15 cellular contexts compared by ENCODE assay signal in the genomic region with DNA sequence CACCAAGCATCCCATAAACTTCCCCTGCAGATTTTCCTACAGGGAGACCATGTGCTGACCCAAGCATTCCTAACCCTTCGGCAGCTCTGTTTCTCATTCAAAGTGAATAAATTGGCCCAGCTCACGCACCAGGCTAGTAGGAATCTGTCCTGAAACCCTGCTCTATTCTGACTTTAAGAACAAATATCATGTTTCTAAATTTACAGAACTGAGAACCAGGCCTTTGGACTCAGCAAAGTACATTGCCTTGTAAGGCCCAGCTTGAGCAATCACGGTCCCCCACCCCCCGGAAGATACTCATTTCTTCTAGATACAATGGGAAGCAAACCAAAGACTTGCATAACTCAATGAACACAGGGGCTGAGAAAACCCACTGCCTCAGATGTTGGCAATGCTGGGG.
DNase-seq lines count a peak whose midpoint lies in the region; ATAC-seq and TF ChIP-seq lines count a peak whose summit lies in the region.
"Had no signal": no experiment of that assay in that cellular context is flagged by ENCODE, and none has a peak within 500 bp of the region (broad histone marks: within the 10 kb centered on the region; RNA-seq: fewer than 3 reads in every experiment).

No MANE protein-coding gene starts in this region.

- H3K79me2 ChIP-seq in parathyroid adenoma = no peaks in the 10 kb centered on the region

- H3K9me3 Mint-ChIP-seq in activated naive CD4-positive, alpha-beta T cell treated with anti-CD3 and anti-CD28 coated beads, Interleukin-2, amount 50 U/mL, for 72 hours = no peaks in the 10 kb centered on the region
- H3K9me3 Mint-ChIP-seq in activated naive CD4-positive, alpha-beta T cell treated with anti-CD3 and anti-CD28 coated beads, Interleukin-2, amount 10 ng/mL, durations not matched to agents 7 days and 5 days = no peaks in the 10 kb centered on the region
- H3K9me3 Mint-ChIP-seq: activated CD4-positive, alpha-beta T cell treated with anti-CD3 and anti-CD28 coated beads, Interleukin-2, amount 10 ng/mL, durations not matched to agents 24 days and 14 days had no signal

- H3K4me1 Mint-ChIP-seq in activated naive CD4-positive, alpha-beta T cell treated with anti-CD3 and anti-CD28 coated beads, Interleukin-2, amount 10 ng/mL, durations not matched to agents 7 days and 5 days = no peaks in the 10 kb centered on the region
- H3K4me1 Mint-ChIP-seq: activated CD4-positive, alpha-beta T cell treated with anti-CD3 and anti-CD28 coated beads, Interleukin-2, amount 10 ng/mL, durations not matched to agents 24 days and 14 days had no signal

- peak overlapping the region; percentile 57 for H3K27ac ChIP-seq in left ventricle myocardium inferior (replicated peaks)
- H3K27ac ChIP-seq in parathyroid adenoma = peak overlapping the region; percentile 75
- H3K27ac ChIP-seq: PC-9 had no signal

- no peak overlapping the region for H3K4me2 ChIP-seq in parathyroid adenoma (ENCODE audit: low read length)
- H3K4me2 ChIP-seq: PC-9 had no signal

- H3K36me3 Mint-ChIP-seq in activated naive CD4-positive, alpha-beta T cell treated with anti-CD3 and anti-CD28 coated beads, Interleukin-2, amount 50 U/mL, for 72 hours = no peaks in the 10 kb centered on the region
- H3K36me3 Mint-ChIP-seq in activated naive CD4-positive, alpha-beta T cell treated with anti-CD3 and anti-CD28 coated beads, Interleukin-2, amount 10 ng/mL, durations not matched to agents 7 days and 5 days = no peaks in the 10 kb centered on the region

- H3K27ac Mint-ChIP-seq in activated naive CD4-positive, alpha-beta T cell treated with anti-CD3 and anti-CD28 coated beads, Interleukin-2, amount 50 U/mL, for 72 hours = no peak overlapping the region
- no peak overlapping the region for H3K27ac Mint-ChIP-seq in activated naive CD4-positive, alpha-beta T cell treated with anti-CD3 and anti-CD28 coated beads, Interleukin-2, amount 10 ng/mL, durations not matched to agents 7 days and 5 days
- H3K27ac Mint-ChIP-seq: activated CD4-positive, alpha-beta T cell treated with anti-CD3 and anti-CD28 coated beads, Interleukin-2, amount 10 ng/mL, durations not matched to agents 24 days and 14 days had no signal

- TF ChIP-seq CTCF in left ventricle myocardium inferior (IDR thresholded peaks at IDR 0.05; ENCODE audit: borderline replicate concordance) (no peak), parathyroid adenoma (IDR thresholded peaks at IDR 0.05) (no peak)

- no peaks in the 10 kb centered on the region for H3K36me3 ChIP-seq in left ventricle myocardium inferior
- H3K36me3 ChIP-seq in parathyroid adenoma (ENCODE audit: control insufficient read depth, insufficient read depth, low read length) = no peaks in the 10 kb centered on the region
- H3K36me3 ChIP-seq: BLaER1, breast epithelium had no signal

- no peak overlapping the region for H3K9ac ChIP-seq in parathyroid adenoma
- H3K9ac ChIP-seq: BLaER1 had no signal

- H3K9me3 ChIP-seq in left ventricle myocardium inferior (replicated peaks) (no peaks in the 10 kb centered on the region), parathyroid adenoma (ENCODE audit: control insufficient read depth, low read length) (no peaks in the 10 kb centered on the region)
- H3K9me3 ChIP-seq: BLaER1, breast epithelium had no signal

- no peak for ATAC-seq in activated naive CD4-positive, alpha-beta T cell treated with anti-CD3 and anti-CD28 coated beads, Interleukin-2, amount 50 U/mL, for 72 hours

- H3K4me1 ChIP-seq in left ventricle myocardium inferior = peaks cover 39% of the 10 kb centered on the region
- peaks cover 19% of the 10 kb centered on the region for H3K4me1 ChIP-seq in parathyroid adenoma
- H3K4me1 ChIP-seq: breast epithelium had no signal

- peak overlapping the region; percentile 16 for H2AFZ ChIP-seq in parathyroid adenoma
- H2AFZ ChIP-seq: PC-9 had no signal

- no peak overlapping the region for H3K4me3 Mint-ChIP-seq in activated naive CD4-positive, alpha-beta T cell treated with anti-CD3 and anti-CD28 coated beads, Interleukin-2, amount 10 ng/mL, durations not matched to agents 7 days and 5 days
- H3K4me3 Mint-ChIP-seq: activated CD4-positive, alpha-beta T cell treated with anti-CD3 and anti-CD28 coated beads, Interleukin-2, amount 10 ng/mL, durations not matched to agents 24 days and 14 days had no signal

- H3K27me3 ChIP-seq in left ventricle myocardium inferior (ENCODE audit: low read depth) (no peaks in the 10 kb centered on the region), parathyroid adenoma (ENCODE audit: control insufficient read depth, insufficient read depth, low read length) (no peaks in the 10 kb centered on the region)
- H3K27me3 ChIP-seq: BLaER1, breast epithelium had no signal

- DNase-seq in SKM-1 treated with dmso at 0.1 percent for 144 hours (lab: John Stamatoyannopoulos, UW; ENCODE audit: unreplicated experiment) (peak; percentile 44), left ventricle myocardium inferior (peak; percentile 49), islet precursor cell (no peak), HUDEP-2 (lab: John Stamatoyannopoulos, UW; ENCODE audit: unreplicated experiment in 76 of 76) (no peak)
- DNase-seq in activated naive CD4-positive, alpha-beta T cell treated with anti-CD3 and anti-CD28 coated beads, Interleukin-2, amount 50 U/mL, for 72 hours (ENCODE audit: low spot score in 2 of 2) = no peak
- DNase-seq in activated naive CD4-positive, alpha-beta T cell treated with anti-CD3 and anti-CD28 coated beads, Interleukin-2, amount 10 ng/mL, durations not matched to agents 7 days and 5 days = no peak
- DNase-seq: activated CD4-positive, alpha-beta T cell treated with anti-CD3 and anti-CD28 coated beads, Interleukin-2, amount 10 ng/mL, durations not matched to agents 24 days and 14 days; activated naive CD4-positive, alpha-beta T cell treated with anti-CD3 and anti-CD28 coated beads, Interleukin-2, amount 50 U/mL, for 16 hours; kidney glomerular epithelial cell; NCI-H187; PC-9; stimulated activated CD4-positive, alpha-beta T cell treated with anti-CD3 and anti-CD28 coated beads, Interleukin-15, amount 100 ng/mL, for 24 hours had no signal

- H3K4me3 ChIP-seq in left ventricle myocardium inferior (no peak overlapping the region), parathyroid adenoma (ENCODE audit: low read depth, low read length) (no peak overlapping the region)
- H3K4me3 ChIP-seq: BLaER1, breast epithelium, PC-9 had no signal

- H3K27me3 Mint-ChIP-seq in activated naive CD4-positive, alpha-beta T cell treated with anti-CD3 and anti-CD28 coated beads, Interleukin-2, amount 10 ng/mL, durations not matched to agents 7 days and 5 days = no peaks in the 10 kb centered on the region

- intact Hi-C loops in left ventricle myocardium inferior (cut with micrococcal nuclease) = no loop called here

- CTCF ChIA-PET in activated naive CD4-positive, alpha-beta T cell treated with anti-CD3 and anti-CD28 coated beads, Interleukin-2, amount 10 ng/mL, durations not matched to agents 7 days and 5 days (lab: Charles Lee) = no interaction called here

Comparison
In these comparisons a context has a peak if more than half of its experiments do, and no peak if none do; other contexts are left out.
1. DNase-seq: peak in SKM-1 treated with dmso at 0.1 percent for 144 hours (single experiment) and left ventricle myocardium inferior (single experiment); none in activated naive CD4-positive, alpha-beta T cell treated with anti-CD3 and anti-CD28 coated beads, Interleukin-2, amount 50 U/mL, for 72 hours (0 of 2), activated naive CD4-positive, alpha-beta T cell treated with anti-CD3 and anti-CD28 coated beads, Interleukin-2, amount 10 ng/mL, durations not matched to agents 7 days and 5 days (single experiment), islet precursor cell (single experiment) and HUDEP-2 (0 of 76).